Comparison of ENCODE assay signal across 11 cellular contexts in genomic region chr15:32723171-32723948, GRCh38. TPM values are rescaled to one million over a fixed set of nuclear protein-coding genes. Genes with fewer than 3 reads are reported as not detected.
DNase-seq lines count a peak whose midpoint lies in the region; ATAC-seq and TF ChIP-seq lines count a peak whose summit lies in the region.
"Had no signal": no experiment of that assay in that cellular context is flagged by ENCODE, and none has a peak within 500 bp of the region (broad histone marks: within the 10 kb centered on the region; RNA-seq: fewer than 3 reads in every experiment).

No MANE protein-coding gene starts in this region.

- ATAC-seq in GM19395 (IDR thresholded peaks at IDR 0.05; ENCODE audit: unreplicated experiment) (peak; percentile 93), HG02852 (IDR thresholded peaks at IDR 0.05; ENCODE audit: unreplicated experiment) (peak; percentile 91), HG03571 (IDR thresholded peaks at IDR 0.05; ENCODE audit: unreplicated experiment) (peak; percentile 89), left lobe of liver (no peak)

- peaks cover 0 to 11% of the 10 kb centered on the region in 2 donors for H3K4me1 ChIP-seq in right atrium auricular region

- no peak overlapping the region for H3K27ac ChIP-seq in right atrium auricular region

- peaks cover 8 to 11% of the 10 kb centered on the region in 2 donors for H3K27me3 ChIP-seq in right atrium auricular region

- H3K36me3 ChIP-seq in right atrium auricular region: no peaks in the 10 kb centered on the region

- no peaks in the 10 kb centered on the region for H3K9me3 ChIP-seq in right atrium auricular region

- H3K4me3 ChIP-seq in right atrium auricular region: no peak overlapping the region

- in situ Hi-C loops in GM13976 (cut with MboI; ENCODE audit: low sequenced_read_pairs, unreplicated experiment): no loop called here

- DNase-seq in GM13976 (ENCODE audit: low spot score) (peak; percentile 53), right atrium auricular region (ENCODE audit: low spot score) (no peak), NCI-H345 treated with DMSO at 0.1 percent for 48 hours (lab: John Stamatoyannopoulos, UW; ENCODE audit: unreplicated experiment) (no peak), NCI-H128 (lab: John Stamatoyannopoulos, UW; ENCODE audit: unreplicated experiment) (no peak), left lobe of liver (ENCODE audit: low spot score) (no peak)
- DNase-seq: activated naive CD4-positive, alpha-beta T cell treated with anti-CD3 and anti-CD28 coated beads for 36 hours; naive B cell had no signal

- TF ChIP-seq CTCF in GM13976 (IDR thresholded peaks at IDR 0.05; ENCODE audit: borderline replicate concordance, control extremely low read depth, extremely low read depth, insufficient read depth, missing control alignments) (no peak), right atrium auricular region (IDR thresholded peaks at IDR 0.05) (no peak)

RNA-seq across cellular contexts. Expression of gene GREM1, which starts 5.6 kb away (rescaled TPM):
- under 1 TPM in 1 of 2 donors, not detected in 1; 0.43 TPM for total RNA-seq in right atrium auricular region
- 2.2 TPM for total RNA-seq in left lobe of liver
- total RNA-seq: activated naive CD4-positive, alpha-beta T cell treated with anti-CD3 and anti-CD28 coated beads for 36 hours; endothelial cell of umbilical vein had no signal
